In the genomic region with DNA sequence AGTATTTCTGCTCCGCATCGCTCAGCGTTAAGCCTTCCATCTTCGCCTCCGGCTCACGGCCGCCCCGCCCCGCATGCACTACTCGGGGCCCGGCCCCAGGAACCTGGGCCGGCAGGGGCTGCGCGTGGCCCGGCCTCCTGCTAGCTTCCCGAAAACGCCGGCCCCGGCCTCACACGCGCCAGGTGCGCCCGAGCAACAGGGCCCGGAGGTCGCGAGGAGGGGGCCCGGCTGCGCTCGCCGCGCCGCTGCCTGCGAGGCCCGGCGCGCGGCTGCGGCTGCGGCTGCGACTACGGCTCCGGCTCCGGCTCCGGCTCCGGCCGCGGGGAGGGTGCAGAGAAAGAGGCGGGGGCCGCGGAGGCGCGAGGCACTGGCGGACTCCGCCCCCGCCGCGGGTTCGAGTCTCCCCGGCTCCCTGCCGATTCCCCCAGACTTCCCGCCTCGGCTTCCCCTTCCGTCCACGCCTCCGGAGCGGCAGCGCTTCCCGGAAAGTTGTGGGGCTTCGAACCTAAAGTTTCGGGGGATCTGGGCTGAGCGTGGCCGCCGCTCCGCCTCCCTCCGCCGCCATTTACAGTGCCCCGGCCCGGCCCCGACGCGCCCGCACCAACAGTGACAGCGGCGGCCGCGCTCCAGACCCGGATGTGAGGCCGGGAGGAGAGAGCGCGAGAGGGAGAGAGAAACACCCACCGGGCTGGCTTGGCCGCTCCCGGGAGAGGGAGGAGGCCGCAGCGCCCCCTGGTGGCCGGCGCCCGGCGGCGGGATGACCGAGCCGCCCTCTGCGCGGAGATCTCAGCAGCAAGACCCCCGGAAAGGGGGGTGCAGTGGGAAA, we compare ENCODE assay signal across 8 cellular contexts. TPM values are rescaled to one million over a fixed set of nuclear protein-coding genes. Genes with fewer than 3 reads are reported as not detected.
DNase-seq lines count a peak whose midpoint lies in the region; ATAC-seq and TF ChIP-seq lines count a peak whose summit lies in the region.

A gene with protein sequence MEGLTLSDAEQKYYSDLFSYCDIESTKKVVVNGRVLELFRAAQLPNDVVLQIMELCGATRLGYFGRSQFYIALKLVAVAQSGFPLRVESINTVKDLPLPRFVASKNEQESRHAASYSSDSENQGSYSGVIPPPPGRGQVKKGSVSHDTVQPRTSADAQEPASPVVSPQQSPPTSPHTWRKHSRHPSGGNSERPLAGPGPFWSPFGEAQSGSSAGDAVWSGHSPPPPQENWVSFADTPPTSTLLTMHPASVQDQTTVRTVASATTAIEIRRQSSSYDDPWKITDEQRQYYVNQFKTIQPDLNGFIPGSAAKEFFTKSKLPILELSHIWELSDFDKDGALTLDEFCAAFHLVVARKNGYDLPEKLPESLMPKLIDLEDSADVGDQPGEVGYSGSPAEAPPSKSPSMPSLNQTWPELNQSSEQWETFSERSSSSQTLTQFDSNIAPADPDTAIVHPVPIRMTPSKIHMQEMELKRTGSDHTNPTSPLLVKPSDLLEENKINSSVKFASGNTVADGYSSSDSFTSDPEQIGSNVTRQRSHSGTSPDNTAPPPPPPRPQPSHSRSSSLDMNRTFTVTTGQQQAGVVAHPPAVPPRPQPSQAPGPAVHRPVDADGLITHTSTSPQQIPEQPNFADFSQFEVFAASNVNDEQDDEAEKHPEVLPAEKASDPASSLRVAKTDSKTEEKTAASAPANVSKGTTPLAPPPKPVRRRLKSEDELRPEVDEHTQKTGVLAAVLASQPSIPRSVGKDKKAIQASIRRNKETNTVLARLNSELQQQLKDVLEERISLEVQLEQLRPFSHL (minus strand): TSS at position 611 of the 826 bp plus-strand sequence. CDS start 571 bp downstream, at position 40.

- H3K27me3 Mint-ChIP-seq in activated naive CD8-positive, alpha-beta T cell treated with anti-CD3 and anti-CD28 coated beads, Interleukin-2, amount 50 U/mL, for 24 hours, result no peaks in the 10 kb centered on the region

- H3K9me3 ChIP-seq in cardiac muscle cell (ENCODE audit: low read depth), result no peaks in the 10 kb centered on the region
- no peaks in the 10 kb centered on the region for H3K9me3 ChIP-seq in transverse colon

- WGBS in transverse colon (ENCODE audit: low coverage in 1 of 2), 2 donors, result 1% methylated on average over 74 of the region's 105 CpGs; no CpG with 5 or more reads in 1 of the 2 donors

- intact Hi-C loops in transverse colon (cut with DNase I; ENCODE audit: low total_unique reads), result loop anchor here (5.0 kb wide), 1 partner anchor 171 kb away; no protein-coding TSS in a partner anchor

- DNase-seq in NCI-H1092 treated with DMSO at 0.1 percent for 48 hours (lab: John Stamatoyannopoulos, UW) (peak; percentile 90), SW480 (ENCODE audit: low spot score) (peak; percentile 82), cardiac muscle cell (ENCODE audit: low read depth in 1 of 2, low spot score in 1 of 2) (peak; percentile 92 to 95), pons (ENCODE audit: low spot score) (peak; percentile 84), transverse colon (peak; percentile 93)
- DNase-seq in activated naive CD8-positive, alpha-beta T cell treated with anti-CD3 and anti-CD28 coated beads, Interleukin-2, amount 50 U/mL, for 24 hours, result peak; percentile 96

- H3K4me3 ChIP-seq in cardiac muscle cell (peak within 1 kb of the TSS; percentile 77), transverse colon (peak within 1 kb of the TSS; percentile 79 to 94 (median 86))

- H3K27me3 ChIP-seq in cardiac muscle cell, result no peaks in the 10 kb centered on the region
- H3K27me3 ChIP-seq in transverse colon, result no peaks in the 10 kb centered on the region

- peaks cover 14% of the 10 kb centered on the region for H3K4me1 ChIP-seq in cardiac muscle cell (ENCODE audit: low read depth)
- peaks cover 7 to 46% (median 24%) of the 10 kb centered on the region in 4 donors for H3K4me1 ChIP-seq in transverse colon

- ATAC-seq in HG02610 (IDR thresholded peaks at IDR 0.05; ENCODE audit: unreplicated experiment), result peak; percentile 91
- ATAC-seq in activated naive CD8-positive, alpha-beta T cell treated with anti-CD3 and anti-CD28 coated beads, Interleukin-2, amount 50 U/mL, for 24 hours, result peak; percentile 94

- TF ChIP-seq CTCF in GM12874 (IDR thresholded peaks at IDR 0.05; ENCODE audit: insufficient read depth, low read depth, low read length), result peak; percentile 93
- TF ChIP-seq CTCF in cardiac muscle cell (IDR thresholded peaks at IDR 0.05; ENCODE audit: low read depth, low read length), result peak; percentile 82
- TF ChIP-seq CTCF in transverse colon (IDR thresholded peaks at IDR 0.05), result peak; percentile 98 to 100 (median 99)

- no peaks in the 10 kb centered on the region for H3K36me3 ChIP-seq in cardiac muscle cell
- H3K36me3 ChIP-seq in transverse colon, result no peaks in the 10 kb centered on the region

- H3K9me3 Mint-ChIP-seq in activated naive CD8-positive, alpha-beta T cell treated with anti-CD3 and anti-CD28 coated beads, Interleukin-2, amount 50 U/mL, for 24 hours, result no peaks in the 10 kb centered on the region

- peak; percentile 90 for TF ChIP-seq POLR2A in transverse colon (IDR thresholded peaks at IDR 0.05)

- peak within 1 kb of the TSS; percentile 88 for H3K27ac Mint-ChIP-seq in activated naive CD8-positive, alpha-beta T cell treated with anti-CD3 and anti-CD28 coated beads, Interleukin-2, amount 50 U/mL, for 24 hours

- TF ChIP-seq EP300 in transverse colon (IDR thresholded peaks at IDR 0.05; ENCODE audit: low read depth), result no peak

- H3K36me3 Mint-ChIP-seq in activated naive CD8-positive, alpha-beta T cell treated with anti-CD3 and anti-CD28 coated beads, Interleukin-2, amount 50 U/mL, for 24 hours (ENCODE audit: low read depth), result no peaks in the 10 kb centered on the region

- H3K4me1 Mint-ChIP-seq in activated naive CD8-positive, alpha-beta T cell treated with anti-CD3 and anti-CD28 coated beads, Interleukin-2, amount 50 U/mL, for 24 hours, result peaks cover 12% of the 10 kb centered on the region

- in situ Hi-C loops in transverse colon (cut with MboI; ENCODE audit: low pct_ligation_motif_present in 1 of 4, low pct_unique_long_range_greater_than_20kb in 1 of 4, low sequenced_read_pairs in 3 of 4), result loop anchor here in 2 of 4 donors (5.0 to 10.0 kb wide), 2 partner anchors 171 to 173 kb away; no protein-coding TSS in a partner anchor

- peak within 1 kb of the TSS; percentile 83 for H3K27ac ChIP-seq in cardiac muscle cell
- H3K27ac ChIP-seq in transverse colon, result peak within 1 kb of the TSS; percentile 89 to 97 (median 90)

- peak within 1 kb of the TSS; percentile 84 for H3K4me3 Mint-ChIP-seq in activated naive CD8-positive, alpha-beta T cell treated with anti-CD3 and anti-CD28 coated beads, Interleukin-2, amount 50 U/mL, for 24 hours

RNA-seq across cellular contexts. Expression of the gene that starts here (rescaled TPM):
- total RNA-seq in cardiac muscle cell (43.9 and 49.5 TPM in 2 replicates), transverse colon (10 to 100 TPM; 33.5 to 74.4 (median 48.6) TPM)
- 30.5 and 43.2 TPM in 2 replicates for polyA plus RNA-seq in cardiac muscle cell

Comparison
In these comparisons a context has a peak if more than half of its experiments do, and no peak if none do; other contexts are left out.
1. Peak in every context shown above with its lines: DNase-seq, ATAC-seq, H3K4me3 ChIP-seq and H3K27ac ChIP-seq.